ENCODE assay signal across 14 cellular contexts in genomic region chr11:75150879-75151278, GRCh38. TPM values are rescaled to one million over a fixed set of nuclear protein-coding genes. Genes with fewer than 3 reads are reported as not detected.
DNase-seq lines count a peak whose midpoint lies in the region; ATAC-seq and TF ChIP-seq lines count a peak whose summit lies in the region.
"Had no signal": no experiment of that assay in that cellular context is flagged by ENCODE, and none has a peak within 500 bp of the region (broad histone marks: within the 10 kb centered on the region; RNA-seq: fewer than 3 reads in every experiment).

Gene SLCO2B1 (plus strand): TSS chr11:75151107. CDS start chr11:75151382, 275 bp downstream.

- H3K36me3 Mint-ChIP-seq in dendritic cell treated with granulocyte-macrophage colony-stimulating factor and Interleukin-4, amounts not matched to agents 40 ng/mL and 50 ng/mL, for 4 days (ENCODE audit: low read depth) = peaks cover 53% of the 10 kb centered on the region

- H3K27me3 ChIP-seq in BLaER1 (no peaks in the 10 kb centered on the region), right lobe of liver (no peaks in the 10 kb centered on the region), gastrocnemius medialis (no peaks in the 10 kb centered on the region)

- H3K4me3 Mint-ChIP-seq in dendritic cell treated with granulocyte-macrophage colony-stimulating factor and Interleukin-4, amounts not matched to agents 40 ng/mL and 50 ng/mL, for 4 days = peak within 1 kb of the TSS; percentile 99
- H3K4me3 Mint-ChIP-seq: stimulated activated naive CD8-positive, alpha-beta T cell treated with anti-CD3 and anti-CD28 coated beads, Interleukin-15, amount 100 ng/mL, for 72 hours had no signal

- DNase-seq in right lobe of liver (no peak), gastrocnemius medialis (no peak), AML-193 (lab: John Stamatoyannopoulos, UW) (no peak), SKM-1 (lab: John Stamatoyannopoulos, UW; ENCODE audit: unreplicated experiment) (no peak)
- DNase-seq: ACHN; amniotic stem cell; PC-3; stimulated activated CD4-positive, alpha-beta T cell treated with anti-CD3 and anti-CD28 coated beads, Interleukin-4, amount 100 ng/mL, for 4 hours; stimulated activated naive CD8-positive, alpha-beta T cell treated with anti-CD3 and anti-CD28 coated beads, Interleukin-15, amount 100 ng/mL, for 72 hours had no signal

- H3K9me3 ChIP-seq in BLaER1 (no peaks in the 10 kb centered on the region), right lobe of liver (no peaks in the 10 kb centered on the region), gastrocnemius medialis (no peaks in the 10 kb centered on the region)

- peaks cover 61% of the 10 kb centered on the region for H3K4me1 ChIP-seq in BLaER1
- H3K4me1 ChIP-seq in right lobe of liver = peaks cover 0 to 52% (median 19%) of the 10 kb centered on the region in 4 donors
- peaks cover 0 to 7% of the 10 kb centered on the region in 2 donors for H3K4me1 ChIP-seq in gastrocnemius medialis

- H3K27me3 Mint-ChIP-seq in dendritic cell treated with granulocyte-macrophage colony-stimulating factor and Interleukin-4, amounts not matched to agents 40 ng/mL and 50 ng/mL, for 4 days = peaks cover 4% of the 10 kb centered on the region
- H3K27me3 Mint-ChIP-seq: stimulated activated naive CD8-positive, alpha-beta T cell treated with anti-CD3 and anti-CD28 coated beads, Interleukin-15, amount 100 ng/mL, for 72 hours had no signal

- no peaks in the 10 kb centered on the region for H3K9me3 Mint-ChIP-seq in dendritic cell treated with granulocyte-macrophage colony-stimulating factor and Interleukin-4, amounts not matched to agents 40 ng/mL and 50 ng/mL, for 4 days
- H3K9me3 Mint-ChIP-seq: stimulated activated naive CD8-positive, alpha-beta T cell treated with anti-CD3 and anti-CD28 coated beads, Interleukin-15, amount 100 ng/mL, for 72 hours had no signal

- peak; percentile 20 to 33 (median 26) for ATAC-seq in right lobe of liver
- peak; percentile 39 to 53 for ATAC-seq in gastrocnemius medialis
- ATAC-seq in GM18858 (IDR thresholded peaks at IDR 0.05; ENCODE audit: unreplicated experiment) = no peak
- no peak for ATAC-seq in GM21529 (IDR thresholded peaks at IDR 0.05; ENCODE audit: unreplicated experiment)
- ATAC-seq: PC-3; stimulated activated naive CD8-positive, alpha-beta T cell treated with anti-CD3 and anti-CD28 coated beads, Interleukin-15, amount 100 ng/mL, for 72 hours had no signal

- intact Hi-C loops in dendritic cell treated with granulocyte-macrophage colony-stimulating factor and Interleukin-4, amounts not matched to agents 40 ng/mL and 50 ng/mL, for 4 days (cut with micrococcal nuclease) = no loop called here
- intact Hi-C loops in right lobe of liver (cut with DNase I) = no loop called here
- intact Hi-C loops in gastrocnemius medialis (cut with DNase I; ENCODE audit: low total_unique reads) = no loop called here

- peak within 1 kb of the TSS; percentile 27; the same call in 1 of the 2 replicates for H3K4me2 ChIP-seq in BLaER1

- in situ Hi-C loops in gastrocnemius medialis (cut with MboI; ENCODE audit: low sequenced_read_pairs in 4 of 4) = no loop called here

- H3K27ac Mint-ChIP-seq in dendritic cell treated with granulocyte-macrophage colony-stimulating factor and Interleukin-4, amounts not matched to agents 40 ng/mL and 50 ng/mL, for 4 days = peak within 1 kb of the TSS; percentile 84
- H3K27ac Mint-ChIP-seq: stimulated activated naive CD8-positive, alpha-beta T cell treated with anti-CD3 and anti-CD28 coated beads, Interleukin-15, amount 100 ng/mL, for 72 hours had no signal

- peaks cover 94% of the 10 kb centered on the region for H3K4me1 Mint-ChIP-seq in dendritic cell treated with granulocyte-macrophage colony-stimulating factor and Interleukin-4, amounts not matched to agents 40 ng/mL and 50 ng/mL, for 4 days (ENCODE audit: low read depth)

- H4K20me1 ChIP-seq in BLaER1 = no peaks in the 10 kb centered on the region

- H3K36me3 ChIP-seq in BLaER1 (no peaks in the 10 kb centered on the region), right lobe of liver (no peaks in the 10 kb centered on the region), gastrocnemius medialis (no peaks in the 10 kb centered on the region)

- H3K9ac ChIP-seq in BLaER1 = no peak within 1 kb of the TSS

- no CpG with 5 or more reads among the region's 4 CpGs for WGBS in right lobe of liver (ENCODE audit: insufficient coverage, low coverage, low lambda C conversion rate, missing lambda C conversion rate)

- TF ChIP-seq CTCF in right lobe of liver (IDR thresholded peaks at IDR 0.05) (no peak), gastrocnemius medialis (IDR thresholded peaks at IDR 0.05 in 4 of 5, conservative IDR thresholded peaks at IDR 0.05 in 1 of 5) (no peak)

- TF ChIP-seq POLR2A in right lobe of liver (IDR thresholded peaks at IDR 0.05) = peak; percentile 21
- no peak for TF ChIP-seq POLR2A in gastrocnemius medialis (IDR thresholded peaks at IDR 0.05)

- no peak within 1 kb of the TSS for H3K4me3 ChIP-seq in BLaER1
- peak within 1 kb of the TSS; percentile 21 to 33 (median 32) for H3K4me3 ChIP-seq in right lobe of liver
- H3K4me3 ChIP-seq in gastrocnemius medialis = peak within 1 kb of the TSS in 3 of 4 donors; percentile 23 to 41 (median 39)

- H3K27ac ChIP-seq in BLaER1 (no peak within 1 kb of the TSS), right lobe of liver (peak within 1 kb of the TSS; percentile 14 to 97 (median 58)), gastrocnemius medialis (peak within 1 kb of the TSS in 2 of 4 donors; percentile 22 to 56)
- H3K27ac ChIP-seq: HL-60 had no signal

RNA-seq across cellular contexts. Expression of gene SLCO2B1, which starts in this region (rescaled TPM):
- 100 to 1,000 TPM; 145 to 316 (median 199) TPM for total RNA-seq in right lobe of liver
- 10 to 100 TPM in 1 of 4 donors, 1 to 10 TPM in 3; 1.9 to 17.6 (median 5.0) TPM for total RNA-seq in gastrocnemius medialis
- total RNA-seq: PC-3 had no signal

Comparison
In these comparisons a context has a peak if more than half of its experiments do, and no peak if none do; other contexts are left out.
1. RNA of gene SLCO2B1 (total RNA-seq): 145 to 316 TPM in right lobe of liver; 1.9 to 17.6 TPM in gastrocnemius medialis; every median in the first group is over 4 times any median in the second.
2. ATAC-seq: peak in right lobe of liver (4 of 4) and gastrocnemius medialis (2 of 2); none in GM18858 (single experiment) and GM21529 (single experiment).